In genomic region chr3:160400631-160401150, GRCh38 we compare ENCODE assay signal across 8 cellular contexts. TPM values are rescaled to one million over a fixed set of nuclear protein-coding genes. Genes with fewer than 3 reads are reported as not detected.
A peak's percentile ranks its signal among the peaks of the same experiment; 100 is the strongest.
DNase-seq lines count a peak whose midpoint lies in the region; ATAC-seq and TF ChIP-seq lines count a peak whose summit lies in the region.

No MANE protein-coding gene starts in this region.

- no peak for TF ChIP-seq RAD21 in IMR-90 (IDR thresholded peaks at IDR 0.05; ENCODE audit: low read length)

- H2AK5ac ChIP-seq in IMR-90 (ENCODE audit: low read depth, low read length): peak overlapping the region; percentile 32; the same call in 1 of the 2 replicates

- H3K14ac ChIP-seq in IMR-90 (replicated peaks; ENCODE audit: low read depth, low read length): peak overlapping the region; percentile 76

- H3K27me3 ChIP-seq in IMR-90 (ENCODE audit: control insufficient read depth, insufficient read depth, low read length): no peaks in the 10 kb centered on the region

- H3K9me3 Mint-ChIP-seq in activated T-cell treated with anti-CD3 and anti-CD28 coated beads, Interleukin-2, amount 50 U/mL, for 24 hours: no peaks in the 10 kb centered on the region
- H3K9me3 Mint-ChIP-seq in osteocyte (ENCODE audit: unreplicated experiment): no peaks in the 10 kb centered on the region

- TF ChIP-seq POLR2A in IMR-90 (IDR thresholded peaks at IDR 0.05; ENCODE audit: low read depth, low read length): no peak

- peak overlapping the region; percentile 76 for H2BK120ac ChIP-seq in IMR-90 (ENCODE audit: low read depth, low read length)

- BruUV-seq in IMR-90 (replicated peaks; lab: Mats Ljungman, UMichigan): no TSS peak

- H3K4me3 ChIP-seq in GM08714 (ENCODE audit: low read length) (peak overlapping the region; percentile 91), IMR-90 (ENCODE audit: insufficient read depth, low read depth, low read length) (peak overlapping the region; percentile 60)

- H2AK9ac ChIP-seq in IMR-90 (replicated peaks; ENCODE audit: low read depth, low read length, poor library complexity): peak overlapping the region; percentile 87

- peak overlapping the region; percentile 66 for H3K9ac ChIP-seq in IMR-90 (ENCODE audit: low read depth, low read length)

- H3K9me1 ChIP-seq in IMR-90 (ENCODE audit: insufficient read depth, low read length): no peaks in the 10 kb centered on the region

- DNase-seq in IMR-90: no peak
- peak; percentile 50 for DNase-seq in activated T-cell treated with anti-CD3 and anti-CD28 coated beads, Interleukin-2, amount 50 U/mL, for 24 hours
- DNase-seq in germinal center (ENCODE audit: low spot score): peak; percentile 28
- DNase-seq in osteocyte (ENCODE audit: extremely low spot score, unreplicated experiment): peak; percentile 84
- DNase-seq in occipital lobe (lab: John Stamatoyannopoulos, UW): no peak

- peaks cover 11% of the 10 kb centered on the region for H3K27me3 Mint-ChIP-seq in activated T-cell treated with anti-CD3 and anti-CD28 coated beads, Interleukin-2, amount 50 U/mL, for 24 hours
- no peaks in the 10 kb centered on the region for H3K27me3 Mint-ChIP-seq in osteocyte (ENCODE audit: unreplicated experiment)

- H4K8ac ChIP-seq in IMR-90 (ENCODE audit: low read depth in 2 of 2, low read length in 2 of 2): peak overlapping the region; percentile 21 to 67; a peak in 2 of 4 replicates

- peak overlapping the region; percentile 99 for H3K27ac Mint-ChIP-seq in activated T-cell treated with anti-CD3 and anti-CD28 coated beads, Interleukin-2, amount 50 U/mL, for 24 hours
- peak overlapping the region; percentile 99 for H3K27ac Mint-ChIP-seq in osteocyte (ENCODE audit: unreplicated experiment)

- dilution Hi-C loops in IMR-90 (cut with HindIII; ENCODE audit: low sequenced_read_pairs, unreplicated experiment): no loop called here

- H3K36me3 ChIP-seq in IMR-90 (ENCODE audit: control insufficient read depth, insufficient read depth, low read length): no peaks in the 10 kb centered on the region; the same call in 1 of the 2 replicates

- peak overlapping the region; percentile 90 for H2AFZ ChIP-seq in IMR-90 (replicated peaks; ENCODE audit: low read length, poor library complexity)

- in situ Hi-C loops in IMR-90 (cut with MboI; ENCODE audit: low sequenced_read_pairs): loop anchor here (25.0 kb wide), 1 partner anchor 513 kb away; no protein-coding TSS in a partner anchor

- intact Hi-C loops in IMR-90 (cut with micrococcal nuclease): loop anchor here (1.0 to 5.0 kb wide), 2 partner anchors 8 to 363 kb away; no protein-coding TSS in a partner anchor

- peaks cover 0 to 13% of the 10 kb centered on the region in 2 experiments; a peak in 2 of 4 replicates for H3K79me1 ChIP-seq in IMR-90 (ENCODE audit: low read depth in 1 of 2, low read length in 2 of 2)

- peak overlapping the region; percentile 68 for H3K4ac ChIP-seq in IMR-90 (ENCODE audit: low read depth, low read length)

- peaks cover 51% of the 10 kb centered on the region for H3K4me1 Mint-ChIP-seq in activated T-cell treated with anti-CD3 and anti-CD28 coated beads, Interleukin-2, amount 50 U/mL, for 24 hours (ENCODE audit: low read depth)
- peaks cover 42% of the 10 kb centered on the region for H3K4me1 Mint-ChIP-seq in osteocyte (ENCODE audit: unreplicated experiment)

- TF ChIP-seq CTCF in IMR-90 (conservative IDR thresholded peaks at IDR 0.05; ENCODE audit: low read depth, low read length) (no peak), osteocyte (IDR thresholded peaks at IDR 0.05) (no peak)

- ATAC-seq in IMR-90 (ENCODE audit: low read depth) (no peak), GM19463 (IDR thresholded peaks at IDR 0.05; ENCODE audit: unreplicated experiment) (no peak), HG03439 (IDR thresholded peaks at IDR 0.05; ENCODE audit: unreplicated experiment) (no peak)

- no peaks in the 10 kb centered on the region for H3K9me3 ChIP-seq in IMR-90 (ENCODE audit: control insufficient read depth, insufficient read depth, low read length)

- peak overlapping the region; percentile 62; the same call in 1 of the 2 replicates for H3K18ac ChIP-seq in IMR-90 (ENCODE audit: low read depth, low read length)

- H3K27ac ChIP-seq in IMR-90 (ENCODE audit: insufficient read depth, low read length): peak overlapping the region; percentile 88

- H3K23ac ChIP-seq in IMR-90 (ENCODE audit: low read depth, low read length): peak overlapping the region; percentile 94

- H2BK20ac ChIP-seq in IMR-90 (ENCODE audit: low read depth, low read length): no peak overlapping the region; the same call in 1 of the 2 replicates

- peak overlapping the region; percentile 97 for H3K4me3 Mint-ChIP-seq in activated T-cell treated with anti-CD3 and anti-CD28 coated beads, Interleukin-2, amount 50 U/mL, for 24 hours
- H3K4me3 Mint-ChIP-seq in osteocyte (ENCODE audit: unreplicated experiment): peak overlapping the region; percentile 89

- H4K5ac ChIP-seq in IMR-90 (ENCODE audit: low read depth, low read length): peak overlapping the region; percentile 69

- CTCF ChIA-PET in IMR-90 (lab: Yijun Ruan, JAX): no interaction called here

- 0% methylated on average over 22 of the region's 55 CpGs; no CpG with 5 or more reads in 1 of the 2 experiments for WGBS in IMR-90 (ENCODE audit: extremely low coverage in 2 of 2, insufficient read length in 1 of 2), 2 experiments

- H3K4me1 ChIP-seq in IMR-90 (ENCODE audit: control insufficient read depth, insufficient read depth, low read length): no peaks in the 10 kb centered on the region

- H3K56ac ChIP-seq in IMR-90 (ENCODE audit: extremely low read depth, insufficient read depth, low read length): peak overlapping the region; percentile 84; the same call in 1 of the 2 replicates

- H3K36me3 Mint-ChIP-seq in activated T-cell treated with anti-CD3 and anti-CD28 coated beads, Interleukin-2, amount 50 U/mL, for 24 hours (ENCODE audit: low read depth): peaks cover 72% of the 10 kb centered on the region
- peaks cover 7% of the 10 kb centered on the region for H3K36me3 Mint-ChIP-seq in osteocyte (ENCODE audit: unreplicated experiment)

- peak overlapping the region; percentile 99 for H3K4me2 ChIP-seq in IMR-90 (ENCODE audit: low read depth, low read length)

- H4K20me1 ChIP-seq in IMR-90 (ENCODE audit: insufficient read depth, low read length): peaks cover 3% of the 10 kb centered on the region

- peak overlapping the region; percentile 90 for H2BK5ac ChIP-seq in IMR-90 (ENCODE audit: low read depth, low read length, poor library complexity, severe bottlenecking)

- H4K91ac ChIP-seq in IMR-90 (ENCODE audit: insufficient read depth, low read depth, low read length): peak overlapping the region; percentile 67

- POLR2A ChIA-PET in IMR-90 (lab: Charles Lee; ENCODE audit: unreplicated experiment): no interaction called here

- H2BK15ac ChIP-seq in IMR-90 (ENCODE audit: low read depth, low read length): 0 out of 3 replicates have a peak overlapping the region, but pooled peaks have one; percentile 15

TF ChIP-seq in IMR-90, 13 proteins besides CTCF, POLR2A, EP300 and RAD21:
- no peak for TF ChIP-seq NFE2L2 (IDR thresholded peaks at IDR 0.05; ENCODE audit: low read depth, low read length)
- TF ChIP-seq CHD1 (IDR thresholded peaks at IDR 0.05; ENCODE audit: low read depth, low read length): no peak
- TF ChIP-seq RCOR1 (IDR thresholded peaks at IDR 0.05; ENCODE audit: insufficient replicate concordance, low read length): no peak
- TF ChIP-seq BHLHE40 (IDR thresholded peaks at IDR 0.05; ENCODE audit: low read depth, low read length): no peak
- no peak for TF ChIP-seq CEBPB (IDR thresholded peaks at IDR 0.05; ENCODE audit: low read depth, low read length)
- TF ChIP-seq FOS (IDR thresholded peaks at IDR 0.05; ENCODE audit: low read depth, low read length): no peak
- no peak for TF ChIP-seq MXI1 (IDR thresholded peaks at IDR 0.05; ENCODE audit: borderline replicate concordance, low read depth, low read length)
- no peak for TF ChIP-seq MAFK (IDR thresholded peaks at IDR 0.05; ENCODE audit: low read depth, low read length)
- TF ChIP-seq USF2 (IDR thresholded peaks at IDR 0.05; ENCODE audit: low read depth, low read length): no peak

RNA-seq across cellular contexts. Expression of gene SMC4, which starts 1.2 kb away (rescaled TPM):
- total RNA-seq in IMR-90 (2012; rRNA removed) (48.8 and 77.8 TPM in 2 replicates), osteocyte (59.2 and 68.8 TPM in 2 replicates), occipital lobe (52.4 TPM)
- polyA plus RNA-seq in IMR-90 (2012; rRNA removed): 38.2 and 50.1 TPM in 2 replicates
- polyA plus RNA-seq in IMR-90 (2012; cell fraction: cytosol; rRNA removed): 14.0 and 14.4 TPM in 2 replicates
- polyA plus RNA-seq in IMR-90 (2012; cell fraction: nucleus; rRNA removed; ENCODE audit: low replicate concordance): 24.3 and 40.9 TPM in 2 replicates

RNA-seq across cellular contexts. Expression of gene IFT80, which starts 1.7 kb away (rescaled TPM):
- 16.8 and 36.9 TPM in 2 replicates for total RNA-seq in IMR-90 (2012; rRNA removed)
- 9.7 and 15.2 TPM in 2 replicates for polyA plus RNA-seq in IMR-90 (2012; rRNA removed)
- polyA plus RNA-seq in IMR-90 (2012; cell fraction: cytosol; rRNA removed): 1.4 and 1.5 TPM in 2 replicates
- 5.0 and 42.4 TPM in 2 replicates for polyA plus RNA-seq in IMR-90 (2012; cell fraction: nucleus; rRNA removed; ENCODE audit: low replicate concordance)
- total RNA-seq in osteocyte: 42.8 and 43.3 TPM in 2 replicates
- total RNA-seq in occipital lobe: 83.8 TPM

RNA-seq across cellular contexts. Expression of gene TRIM59, which starts 48.9 kb away (rescaled TPM):
- total RNA-seq in IMR-90 (2012; rRNA removed): 65.4 and 68.3 TPM in 2 replicates
- polyA plus RNA-seq in IMR-90 (2012; rRNA removed): 5.3 and 8.0 TPM in 2 replicates
- polyA plus RNA-seq in IMR-90 (2012; cell fraction: cytosol; rRNA removed): 0.97 and 2.0 TPM in 2 replicates
- 1.3 and 8.7 TPM in 2 replicates for polyA plus RNA-seq in IMR-90 (2012; cell fraction: nucleus; rRNA removed; ENCODE audit: low replicate concordance)
- total RNA-seq in osteocyte: 36.0 and 40.3 TPM in 2 replicates
- 14.3 TPM for total RNA-seq in occipital lobe

Comparison
In these comparisons a context has a peak if more than half of its experiments do, and no peak if none do; other contexts are left out.
1. DNase-seq: peak in activated T-cell treated with anti-CD3 and anti-CD28 coated beads, Interleukin-2, amount 50 U/mL, for 24 hours (single experiment), germinal center (single experiment) and osteocyte (single experiment); none in IMR-90 (single experiment) and occipital lobe (single experiment).